In the genomic region with DNA sequence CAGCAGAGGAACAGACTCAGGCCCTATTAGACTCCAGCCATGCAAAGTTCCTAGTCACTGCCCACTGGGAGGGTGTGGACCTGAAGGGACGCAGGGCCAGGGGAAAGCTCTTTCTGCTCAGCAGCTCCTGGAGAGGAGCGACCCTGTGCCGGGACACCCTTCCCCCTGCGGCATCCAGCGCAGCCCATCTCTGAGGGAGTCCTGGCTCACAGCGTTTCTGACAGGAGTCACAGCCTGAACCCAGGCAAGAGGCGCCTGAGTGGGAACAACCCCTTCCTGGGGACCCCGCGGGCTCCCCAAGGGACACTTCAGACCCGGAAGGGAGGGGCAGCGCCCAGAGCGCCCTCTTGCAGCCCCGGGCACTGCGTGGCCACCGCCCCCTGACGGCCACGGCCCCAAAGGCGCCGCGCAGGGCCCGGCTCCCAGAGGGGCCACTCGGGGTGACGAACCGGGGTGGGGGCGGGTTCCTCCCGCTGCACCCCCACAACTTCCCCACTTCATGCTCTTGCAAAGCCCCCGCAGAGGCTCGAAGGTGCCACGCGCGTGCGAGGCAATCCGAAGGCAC, we compare ENCODE assay signal across 1 cellular context.
A peak's percentile ranks its signal among the peaks of the same experiment; 100 is the strongest.
TF ChIP-seq lines count a peak whose summit lies in the region.

No MANE protein-coding gene starts in this region.

TF ChIP-seq in HepG2, 621 proteins besides CTCF, POLR2A, EP300 and RAD21 (continued from another document and continues in another):
- TF ChIP-seq ZNF646 (CRISPR knock-in tag; IDR thresholded peaks at IDR 0.05) (no peak; the same call in 1 of the 2 replicates), ZNF296 (CRISPR knock-in tag; conservative IDR thresholded peaks at IDR 0.05) (peak; percentile 66; the same call in 1 of the 2 replicates), ZNF3 (CRISPR knock-in tag; IDR thresholded peaks at IDR 0.05) (no peak), STAT6 (CRISPR knock-in tag; IDR thresholded peaks at IDR 0.05; ENCODE audit: borderline replicate concordance) (no peak), ZNF160 (CRISPR knock-in tag; IDR thresholded peaks at IDR 0.05) (no peak), NRL (CRISPR knock-in tag; IDR thresholded peaks at IDR 0.05; ENCODE audit: borderline replicate concordance) (peak; percentile 29; the same call in 1 of the 2 replicates), ZNF670 (CRISPR knock-in tag; IDR thresholded peaks at IDR 0.05; ENCODE audit: borderline replicate concordance) (peak; percentile 86; the same call in 1 of the 2 replicates), GABPB1 (CRISPR knock-in tag; IDR thresholded peaks at IDR 0.05) (no peak), ZNF75D (CRISPR knock-in tag; IDR thresholded peaks at IDR 0.05; ENCODE audit: borderline replicate concordance) (no peak), ZNF20 (CRISPR knock-in tag; IDR thresholded peaks at IDR 0.05) (no peak), ZNF761 (CRISPR knock-in tag; conservative IDR thresholded peaks at IDR 0.05) (no peak), SIX1 (CRISPR knock-in tag; IDR thresholded peaks at IDR 0.05; ENCODE audit: borderline replicate concordance) (0 out of 2 replicates have a peak, but pooled peaks have one; percentile 1), GFI1 (CRISPR knock-in tag; IDR thresholded peaks at IDR 0.05; ENCODE audit: borderline replicate concordance) (no peak), ZNF451 (CRISPR knock-in tag; IDR thresholded peaks at IDR 0.05) (no peak), ZNF354B (CRISPR knock-in tag; IDR thresholded peaks at IDR 0.05) (peak; percentile 97; the same call in 1 of the 2 replicates), NFYB (CRISPR knock-in tag; IDR thresholded peaks at IDR 0.05) (no peak), ZNF446 (CRISPR knock-in tag; IDR thresholded peaks at IDR 0.05) (no peak; the same call in 1 of the 2 replicates), ZNF468 (CRISPR knock-in tag; IDR thresholded peaks at IDR 0.05) (no peak), NFIB (CRISPR knock-in tag; IDR thresholded peaks at IDR 0.05; ENCODE audit: borderline replicate concordance) (0 out of 2 replicates have a peak, but pooled peaks have one; percentile 40), RXRB (CRISPR knock-in tag; IDR thresholded peaks at IDR 0.05; ENCODE audit: borderline replicate concordance) (no peak), ZNF7 (CRISPR knock-in tag; IDR thresholded peaks at IDR 0.05) (no peak; the same call in 1 of the 2 replicates), WIZ (CRISPR knock-in tag; IDR thresholded peaks at IDR 0.05) (no peak), DNMT1 (CRISPR knock-in tag; IDR thresholded peaks at IDR 0.05) (no peak), ZNF609 (CRISPR knock-in tag; IDR thresholded peaks at IDR 0.05; ENCODE audit: borderline replicate concordance) (no peak), FOXA1 (IDR thresholded peaks at IDR 0.05) (no peak), FOXA1 (CRISPR knock-in tag; IDR thresholded peaks at IDR 0.05) (no peak), TERF1 (CRISPR knock-in tag; IDR thresholded peaks at IDR 0.05) (no peak), ZNF34 (CRISPR knock-in tag; IDR thresholded peaks at IDR 0.05; ENCODE audit: borderline replicate concordance) (no peak), ZNF703 (CRISPR knock-in tag; IDR thresholded peaks at IDR 0.05; ENCODE audit: borderline replicate concordance) (no peak), NFATC3 (CRISPR knock-in tag; IDR thresholded peaks at IDR 0.05) (no peak), FLYWCH1 (CRISPR knock-in tag; IDR thresholded peaks at IDR 0.05) (no peak; the same call in 1 of the 2 replicates), ZNF224 (CRISPR knock-in tag; IDR thresholded peaks at IDR 0.05) (no peak), ZNF501 (CRISPR knock-in tag; IDR thresholded peaks at IDR 0.05) (no peak), IRF2 (CRISPR knock-in tag; IDR thresholded peaks at IDR 0.05) (no peak)
- TF ChIP-seq, protein P1, sequence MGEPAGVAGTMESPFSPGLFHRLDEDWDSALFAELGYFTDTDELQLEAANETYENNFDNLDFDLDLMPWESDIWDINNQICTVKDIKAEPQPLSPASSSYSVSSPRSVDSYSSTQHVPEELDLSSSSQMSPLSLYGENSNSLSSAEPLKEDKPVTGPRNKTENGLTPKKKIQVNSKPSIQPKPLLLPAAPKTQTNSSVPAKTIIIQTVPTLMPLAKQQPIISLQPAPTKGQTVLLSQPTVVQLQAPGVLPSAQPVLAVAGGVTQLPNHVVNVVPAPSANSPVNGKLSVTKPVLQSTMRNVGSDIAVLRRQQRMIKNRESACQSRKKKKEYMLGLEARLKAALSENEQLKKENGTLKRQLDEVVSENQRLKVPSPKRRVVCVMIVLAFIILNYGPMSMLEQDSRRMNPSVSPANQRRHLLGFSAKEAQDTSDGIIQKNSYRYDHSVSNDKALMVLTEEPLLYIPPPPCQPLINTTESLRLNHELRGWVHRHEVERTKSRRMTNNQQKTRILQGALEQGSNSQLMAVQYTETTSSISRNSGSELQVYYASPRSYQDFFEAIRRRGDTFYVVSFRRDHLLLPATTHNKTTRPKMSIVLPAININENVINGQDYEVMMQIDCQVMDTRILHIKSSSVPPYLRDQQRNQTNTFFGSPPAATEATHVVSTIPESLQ (CRISPR knock-in tag; conservative IDR thresholded peaks at IDR 0.05) = no peak
- TF ChIP-seq, protein P2, sequence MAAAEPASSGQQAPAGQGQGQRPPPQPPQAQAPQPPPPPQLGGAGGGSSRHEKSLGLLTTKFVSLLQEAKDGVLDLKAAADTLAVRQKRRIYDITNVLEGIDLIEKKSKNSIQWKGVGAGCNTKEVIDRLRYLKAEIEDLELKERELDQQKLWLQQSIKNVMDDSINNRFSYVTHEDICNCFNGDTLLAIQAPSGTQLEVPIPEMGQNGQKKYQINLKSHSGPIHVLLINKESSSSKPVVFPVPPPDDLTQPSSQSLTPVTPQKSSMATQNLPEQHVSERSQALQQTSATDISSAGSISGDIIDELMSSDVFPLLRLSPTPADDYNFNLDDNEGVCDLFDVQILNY (CRISPR knock-in tag; conservative IDR thresholded peaks at IDR 0.05) = no peak
- TF ChIP-seq, protein P3, sequence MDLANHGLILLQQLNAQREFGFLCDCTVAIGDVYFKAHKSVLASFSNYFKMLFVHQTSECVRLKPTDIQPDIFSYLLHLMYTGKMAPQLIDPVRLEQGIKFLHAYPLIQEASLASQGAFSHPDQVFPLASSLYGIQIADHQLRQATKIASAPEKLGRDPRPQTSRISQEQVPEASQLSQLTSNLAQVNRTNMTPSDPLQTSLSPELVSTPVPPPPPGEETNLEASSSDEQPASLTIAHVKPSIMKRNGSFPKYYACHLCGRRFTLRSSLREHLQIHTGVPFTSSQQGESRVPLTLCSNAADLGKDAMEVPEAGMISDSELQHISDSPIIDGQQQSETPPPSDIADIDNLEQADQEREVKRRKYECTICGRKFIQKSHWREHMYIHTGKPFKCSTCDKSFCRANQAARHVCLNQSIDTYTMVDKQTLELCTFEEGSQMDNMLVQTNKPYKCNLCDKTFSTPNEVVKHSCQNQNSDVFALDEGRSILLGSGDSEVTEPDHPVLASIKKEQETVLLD (CRISPR knock-in tag; IDR thresholded peaks at IDR 0.05; ENCODE audit: low read depth) = no peak
- TF ChIP-seq, protein P4, sequence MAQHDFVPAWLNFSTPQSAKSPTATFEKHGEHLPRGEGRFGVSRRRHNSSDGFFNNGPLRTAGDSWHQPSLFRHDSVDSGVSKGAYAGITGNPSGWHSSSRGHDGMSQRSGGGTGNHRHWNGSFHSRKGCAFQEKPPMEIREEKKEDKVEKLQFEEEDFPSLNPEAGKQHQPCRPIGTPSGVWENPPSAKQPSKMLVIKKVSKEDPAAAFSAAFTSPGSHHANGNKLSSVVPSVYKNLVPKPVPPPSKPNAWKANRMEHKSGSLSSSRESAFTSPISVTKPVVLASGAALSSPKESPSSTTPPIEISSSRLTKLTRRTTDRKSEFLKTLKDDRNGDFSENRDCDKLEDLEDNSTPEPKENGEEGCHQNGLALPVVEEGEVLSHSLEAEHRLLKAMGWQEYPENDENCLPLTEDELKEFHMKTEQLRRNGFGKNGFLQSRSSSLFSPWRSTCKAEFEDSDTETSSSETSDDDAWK (CRISPR knock-in tag; IDR thresholded peaks at IDR 0.05) = no peak
